1 cellular context compared by ENCODE assay signal in the genomic region with DNA sequence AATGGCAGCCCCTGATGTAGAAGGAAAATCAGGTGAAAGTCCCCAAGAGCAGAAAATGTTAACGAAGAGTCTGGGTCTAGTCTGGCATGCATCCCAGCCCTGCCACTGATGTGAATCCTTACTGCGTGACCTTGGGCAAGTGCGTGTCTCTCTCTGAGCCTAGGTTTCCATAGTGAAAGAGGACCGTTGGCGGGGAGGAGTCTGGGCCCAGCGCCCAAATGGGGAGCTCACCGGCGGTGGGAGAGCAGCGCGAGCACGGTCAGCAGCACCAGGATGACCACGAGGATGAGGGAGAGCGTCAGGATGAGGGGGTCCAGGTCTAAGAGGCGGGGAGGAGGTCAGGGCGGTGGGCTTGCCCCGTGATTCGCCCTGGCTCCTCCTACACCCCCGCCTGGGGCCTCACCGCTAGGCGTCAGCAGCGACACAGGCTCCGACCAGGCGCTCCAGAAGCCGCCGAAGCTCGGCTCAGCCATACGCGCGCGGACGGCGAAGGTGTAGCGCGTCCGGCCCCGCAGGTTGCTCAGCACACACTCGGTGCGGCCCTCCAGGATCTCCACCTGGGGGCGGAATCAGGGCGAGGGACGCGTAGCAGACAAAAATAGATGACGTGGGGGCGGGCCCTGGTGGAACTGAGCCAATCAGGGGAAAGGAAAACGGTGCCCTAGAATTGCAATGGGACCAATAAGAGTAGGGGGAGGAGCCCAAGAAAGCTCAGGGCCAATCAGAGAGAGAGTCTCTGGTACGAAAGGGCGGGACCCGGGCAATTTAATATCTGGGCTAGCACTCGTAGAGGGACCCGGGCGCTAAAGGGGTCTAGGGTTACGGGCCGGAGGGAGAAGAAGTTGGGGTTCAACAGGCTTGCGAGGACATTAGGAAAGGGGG.
TF ChIP-seq lines count a peak whose summit lies in the region.

No MANE protein-coding gene starts in this region.

TF ChIP-seq in SK-N-SH treated with all-trans-retinoic acid at 6 μM for 48 hours, 23 proteins besides CTCF, POLR2A, EP300 and RAD21 (continued from another document):
- TF ChIP-seq, protein P1, sequence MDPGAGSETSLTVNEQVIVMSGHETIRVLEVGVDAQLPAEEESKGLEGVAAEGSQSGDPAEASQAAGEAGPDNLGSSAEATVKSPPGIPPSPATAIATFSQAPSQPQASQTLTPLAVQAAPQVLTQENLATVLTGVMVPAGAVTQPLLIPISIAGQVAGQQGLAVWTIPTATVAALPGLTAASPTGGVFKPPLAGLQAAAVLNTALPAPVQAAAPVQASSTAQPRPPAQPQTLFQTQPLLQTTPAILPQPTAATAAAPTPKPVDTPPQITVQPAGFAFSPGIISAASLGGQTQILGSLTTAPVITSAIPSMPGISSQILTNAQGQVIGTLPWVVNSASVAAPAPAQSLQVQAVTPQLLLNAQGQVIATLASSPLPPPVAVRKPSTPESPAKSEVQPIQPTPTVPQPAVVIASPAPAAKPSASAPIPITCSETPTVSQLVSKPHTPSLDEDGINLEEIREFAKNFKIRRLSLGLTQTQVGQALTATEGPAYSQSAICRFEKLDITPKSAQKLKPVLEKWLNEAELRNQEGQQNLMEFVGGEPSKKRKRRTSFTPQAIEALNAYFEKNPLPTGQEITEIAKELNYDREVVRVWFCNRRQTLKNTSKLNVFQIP (CRISPR knock-in tag; IDR thresholded peaks at IDR 0.05; ENCODE audit: borderline replicate concordance, low read depth) = no peak
- TF ChIP-seq BACH2 (CRISPR knock-in tag; IDR thresholded peaks at IDR 0.05; ENCODE audit: borderline replicate concordance) = no peak
- no peak for TF ChIP-seq ISL1 (CRISPR knock-in tag; IDR thresholded peaks at IDR 0.05)
- no peak for TF ChIP-seq SNAI2 (CRISPR knock-in tag; IDR thresholded peaks at IDR 0.05)
- no peak for TF ChIP-seq RARB (CRISPR knock-in tag; IDR thresholded peaks at IDR 0.05)
- TF ChIP-seq ZFP3 (CRISPR knock-in tag; IDR thresholded peaks at IDR 0.05) = no peak
- TF ChIP-seq, protein P2, sequence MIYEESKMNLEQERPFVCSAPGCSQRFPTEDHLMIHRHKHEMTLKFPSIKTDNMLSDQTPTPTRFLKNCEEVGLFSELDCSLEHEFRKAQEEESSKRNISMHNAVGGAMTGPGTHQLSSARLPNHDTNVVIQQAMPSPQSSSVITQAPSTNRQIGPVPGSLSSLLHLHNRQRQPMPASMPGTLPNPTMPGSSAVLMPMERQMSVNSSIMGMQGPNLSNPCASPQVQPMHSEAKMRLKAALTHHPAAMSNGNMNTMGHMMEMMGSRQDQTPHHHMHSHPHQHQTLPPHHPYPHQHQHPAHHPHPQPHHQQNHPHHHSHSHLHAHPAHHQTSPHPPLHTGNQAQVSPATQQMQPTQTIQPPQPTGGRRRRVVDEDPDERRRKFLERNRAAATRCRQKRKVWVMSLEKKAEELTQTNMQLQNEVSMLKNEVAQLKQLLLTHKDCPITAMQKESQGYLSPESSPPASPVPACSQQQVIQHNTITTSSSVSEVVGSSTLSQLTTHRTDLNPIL (CRISPR knock-in tag; IDR thresholded peaks at IDR 0.05; ENCODE audit: low read depth) = no peak
- TF ChIP-seq PPARA (CRISPR knock-in tag; IDR thresholded peaks at IDR 0.05; ENCODE audit: borderline replicate concordance) = no peak
- TF ChIP-seq GLIS3 (CRISPR knock-in tag; IDR thresholded peaks at IDR 0.05) = no peak
- TF ChIP-seq ZC3H10 (CRISPR knock-in tag; IDR thresholded peaks at IDR 0.05) = no peak
- TF ChIP-seq CSDC2 (CRISPR knock-in tag; IDR thresholded peaks at IDR 0.05) = no peak
- TF ChIP-seq, protein P3, sequence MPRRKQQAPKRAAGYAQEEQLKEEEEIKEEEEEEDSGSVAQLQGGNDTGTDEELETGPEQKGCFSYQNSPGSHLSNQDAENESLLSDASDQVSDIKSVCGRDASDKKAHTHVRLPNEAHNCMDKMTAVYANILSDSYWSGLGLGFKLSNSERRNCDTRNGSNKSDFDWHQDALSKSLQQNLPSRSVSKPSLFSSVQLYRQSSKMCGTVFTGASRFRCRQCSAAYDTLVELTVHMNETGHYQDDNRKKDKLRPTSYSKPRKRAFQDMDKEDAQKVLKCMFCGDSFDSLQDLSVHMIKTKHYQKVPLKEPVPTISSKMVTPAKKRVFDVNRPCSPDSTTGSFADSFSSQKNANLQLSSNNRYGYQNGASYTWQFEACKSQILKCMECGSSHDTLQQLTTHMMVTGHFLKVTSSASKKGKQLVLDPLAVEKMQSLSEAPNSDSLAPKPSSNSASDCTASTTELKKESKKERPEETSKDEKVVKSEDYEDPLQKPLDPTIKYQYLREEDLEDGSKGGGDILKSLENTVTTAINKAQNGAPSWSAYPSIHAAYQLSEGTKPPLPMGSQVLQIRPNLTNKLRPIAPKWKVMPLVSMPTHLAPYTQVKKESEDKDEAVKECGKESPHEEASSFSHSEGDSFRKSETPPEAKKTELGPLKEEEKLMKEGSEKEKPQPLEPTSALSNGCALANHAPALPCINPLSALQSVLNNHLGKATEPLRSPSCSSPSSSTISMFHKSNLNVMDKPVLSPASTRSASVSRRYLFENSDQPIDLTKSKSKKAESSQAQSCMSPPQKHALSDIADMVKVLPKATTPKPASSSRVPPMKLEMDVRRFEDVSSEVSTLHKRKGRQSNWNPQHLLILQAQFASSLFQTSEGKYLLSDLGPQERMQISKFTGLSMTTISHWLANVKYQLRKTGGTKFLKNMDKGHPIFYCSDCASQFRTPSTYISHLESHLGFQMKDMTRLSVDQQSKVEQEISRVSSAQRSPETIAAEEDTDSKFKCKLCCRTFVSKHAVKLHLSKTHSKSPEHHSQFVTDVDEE (CRISPR knock-in tag; IDR thresholded peaks at IDR 0.05) = no peak
- TF ChIP-seq ZFP30 (CRISPR knock-in tag; IDR thresholded peaks at IDR 0.05) = no peak
- TF ChIP-seq ARNTL (CRISPR knock-in tag; IDR thresholded peaks at IDR 0.05; ENCODE audit: borderline replicate concordance, low read depth) = no peak
